Comparison of ENCODE assay signal across 1 cellular context in genomic region chr21:37627561-37627960, GRCh38.
TF ChIP-seq lines count a peak whose summit lies in the region.

No MANE protein-coding gene starts in this region.

TF ChIP-seq in GM12878, 131 proteins besides CTCF, POLR2A, EP300 and RAD21 (continued from another document):
- TF ChIP-seq RB1 (IDR thresholded peaks at IDR 0.05; ENCODE audit: borderline replicate concordance) = no peak
- no peak for TF ChIP-seq ATF3 (IDR thresholded peaks at IDR 0.05; ENCODE audit: borderline replicate concordance, extremely low read depth, low read depth, low read length)
- TF ChIP-seq BHLHE40 (IDR thresholded peaks at IDR 0.05; ENCODE audit: borderline replicate concordance in 1 of 2, low read depth in 2 of 2, low read length in 1 of 2) = no peak
- no peak for TF ChIP-seq MAX (IDR thresholded peaks at IDR 0.05; ENCODE audit: low read depth, low read length)
